In the genomic region with DNA sequence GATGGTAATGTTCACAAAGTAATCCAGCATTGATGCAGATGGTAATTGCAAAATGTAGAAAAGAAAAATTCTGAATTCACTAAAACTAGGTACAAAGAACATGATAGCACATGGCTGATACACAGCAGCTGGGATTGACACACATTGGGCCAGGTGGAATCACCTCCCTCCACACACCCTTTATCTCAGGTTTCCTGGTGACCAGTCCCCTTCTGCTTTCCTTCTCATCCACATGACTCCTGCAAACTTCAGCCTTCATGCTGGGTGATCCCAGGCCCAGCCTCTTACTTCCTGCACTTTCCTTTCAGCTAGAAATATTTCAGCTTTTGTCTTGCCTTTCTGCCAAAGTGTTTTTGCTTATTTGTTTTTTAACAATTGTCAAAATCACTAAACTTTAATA, we compare ENCODE assay signal across 28 cellular contexts.
"Had no signal": no experiment of that assay in that cellular context is flagged by ENCODE, and none has a peak within 500 bp of the region (broad histone marks: within the 10 kb centered on the region; RNA-seq: fewer than 3 reads in every experiment).

No MANE protein-coding gene starts in this region.

- H3K4me3 ChIP-seq: ascending aorta, body of pancreas, MG63, Peyer's patch, SJSA1 had no signal

- H3K27ac Mint-ChIP-seq: activated CD4-positive, alpha-beta memory T cell treated with anti-CD3 and anti-CD28 coated beads for 36 hours; activated CD4-positive, alpha-beta T cell treated with anti-CD3 and anti-CD28 coated beads, Interleukin-2, amount 10 ng/mL, durations not matched to agents 7 days and 5 days; activated naive CD4-positive, alpha-beta T cell treated with anti-CD3 and anti-CD28 coated beads, Interleukin-2, amount 50 U/mL, for 72 hours; activated naive CD8-positive, alpha-beta T cell treated with anti-CD3 and anti-CD28 coated beads, Interleukin-2, amount 50 U/mL, for 24 hours; T-helper 17 cell had no signal

- H3K9me3 ChIP-seq: ascending aorta, body of pancreas, MG63, Peyer's patch, SJSA1 had no signal

- H3K27ac ChIP-seq: ascending aorta, body of pancreas, Peyer's patch, SJSA1 had no signal

- H3K27me3 ChIP-seq: ascending aorta, body of pancreas, MG63, Peyer's patch, SJSA1 had no signal

- ATAC-seq: activated naive CD4-positive, alpha-beta T cell treated with anti-CD3 and anti-CD28 coated beads, Interleukin-2, amount 50 U/mL, for 72 hours; activated naive CD8-positive, alpha-beta T cell treated with anti-CD3 and anti-CD28 coated beads, Interleukin-2, amount 50 U/mL, for 24 hours; activated T-cell treated with anti-CD3 and anti-CD28 coated beads, Interleukin-2, amount 50 U/mL, for 4 hours; body of pancreas; T-helper 17 cell had no signal

- H3K36me3 ChIP-seq: ascending aorta, MG63, Peyer's patch, SJSA1 had no signal

- H3K9me3 Mint-ChIP-seq: activated CD4-positive, alpha-beta memory T cell treated with anti-CD3 and anti-CD28 coated beads for 36 hours; activated naive CD4-positive, alpha-beta T cell treated with anti-CD3 and anti-CD28 coated beads, Interleukin-2, amount 50 U/mL, for 72 hours; activated T-cell treated with anti-CD3 and anti-CD28 coated beads, Interleukin-2, amount 50 U/mL, for 4 hours had no signal

- H3K4me1 Mint-ChIP-seq: activated CD4-positive, alpha-beta T cell treated with anti-CD3 and anti-CD28 coated beads, Interleukin-2, amount 10 ng/mL, durations not matched to agents 7 days and 5 days; activated naive CD8-positive, alpha-beta T cell treated with anti-CD3 and anti-CD28 coated beads, Interleukin-2, amount 50 U/mL, for 24 hours; T-helper 17 cell had no signal

- H3K4me3 Mint-ChIP-seq: activated CD4-positive, alpha-beta memory T cell treated with anti-CD3 and anti-CD28 coated beads for 36 hours; activated CD4-positive, alpha-beta T cell treated with anti-CD3 and anti-CD28 coated beads, Interleukin-2, amount 10 ng/mL, durations not matched to agents 7 days and 5 days; activated naive CD8-positive, alpha-beta T cell treated with anti-CD3 and anti-CD28 coated beads, Interleukin-2, amount 50 U/mL, for 24 hours; activated T-cell treated with anti-CD3 and anti-CD28 coated beads, Interleukin-2, amount 50 U/mL, for 4 hours; T-helper 17 cell had no signal

- DNase-seq: activated CD4-positive, alpha-beta memory T cell treated with anti-CD3 and anti-CD28 coated beads for 36 hours; activated CD4-positive, alpha-beta T cell treated with anti-CD3 and anti-CD28 coated beads, Interleukin-2, amount 10 ng/mL, durations not matched to agents 7 days and 5 days; activated CD4-positive, CD25-positive, alpha-beta regulatory T cell; activated CD8-positive, alpha-beta memory T cell treated with anti-CD3 and anti-CD28 coated beads for 24 hours; activated effector memory CD4-positive, alpha-beta T cell treated with anti-CD3 and anti-CD28 coated beads, Interleukin-2, amount 50 U/mL, for 16 hours; activated naive CD4-positive, alpha-beta T cell treated with Interleukin-2 at 50 U/mL for 16 hours; activated naive CD8-positive, alpha-beta T cell treated with anti-CD3 and anti-CD28 coated beads, Interleukin-2, amount 50 U/mL, for 24 hours; activated T-cell treated with anti-CD3 and anti-CD28 coated beads, Interleukin-2, amount 50 U/mL, for 4 hours; amniotic stem cell; body of pancreas; central memory CD4-positive, alpha-beta T cell; MG63; MV-4-11; NCI-H1092 treated with DMSO at 0.1 percent for 48 hours; NCI-H1417 treated with DMSO at 0.1 percent for 48 hours; NCI-H1694; NCI-H2029; NCI-H2227 treated with DMSO at 0.1 percent for 48 hours; NCI-H446 treated with DMSO at 0.1 percent for 48 hours; NCI-H526 treated with DMSO at 0.1 percent for 48 hours; NK-92 treated with Interleukin-12 subunit alpha and Interleukin-12 subunit beta, amount 100 ng/mL, for 24 hours; Peyer's patch; SHP77; T-helper 17 cell; T-helper 9 cell had no signal

- H3K4me1 ChIP-seq: ascending aorta, body of pancreas, Peyer's patch, SJSA1 had no signal

- H3K36me3 Mint-ChIP-seq: activated CD4-positive, alpha-beta memory T cell treated with anti-CD3 and anti-CD28 coated beads for 36 hours; activated naive CD4-positive, alpha-beta T cell treated with anti-CD3 and anti-CD28 coated beads, Interleukin-2, amount 50 U/mL, for 72 hours had no signal
